ENCODE assay signal across 20 cellular contexts in the genomic region with DNA sequence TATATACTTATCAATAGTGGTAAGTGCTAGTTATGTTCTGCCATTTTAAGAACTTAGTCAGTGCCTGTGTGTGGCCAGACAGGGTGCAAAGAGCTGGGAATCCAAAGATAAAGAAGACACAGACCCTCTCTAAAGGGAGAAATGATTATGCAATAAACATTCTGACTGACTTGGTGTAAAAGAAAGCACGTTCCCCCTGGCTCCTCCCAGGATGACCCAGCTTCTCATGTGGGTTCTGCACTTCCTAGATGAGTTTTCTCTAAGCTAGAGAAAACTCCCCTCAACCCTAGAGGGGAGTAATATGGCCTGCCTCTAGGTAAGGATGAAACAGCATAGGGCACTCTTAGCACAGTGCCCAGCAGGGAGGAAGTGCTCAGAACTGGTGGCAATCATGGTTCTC.
"Had no signal": no experiment of that assay in that cellular context is flagged by ENCODE, and none has a peak within 500 bp of the region (broad histone marks: within the 10 kb centered on the region; RNA-seq: fewer than 3 reads in every experiment).

No MANE protein-coding gene starts in this region.

- H3K27ac ChIP-seq: epithelial cell of prostate, gastroesophageal sphincter, parathyroid adenoma, tibial artery, WERI-Rb-1 had no signal

- H2AFZ ChIP-seq: parathyroid adenoma had no signal

- H3K4me3 ChIP-seq: gastroesophageal sphincter, tibial artery had no signal

- DNase-seq: activated CD4-positive, alpha-beta T cell treated with anti-CD3 and anti-CD28 coated beads, Interleukin-2, amount 10 ng/mL, durations not matched to agents 7 days and 5 days; activated CD4-positive, CD25-positive, alpha-beta regulatory T cell treated with anti-CD3 and anti-CD28 coated beads, Interleukin-2, amount 50 U/mL, for 72 hours; activated CD8-positive, alpha-beta memory T cell treated with anti-CD3 and anti-CD28 coated beads, Interleukin-2, amount 10 ng/mL, durations not matched to agents 7 days and 5 days; activated CD8-positive, alpha-beta T cell treated with anti-CD3 and anti-CD28 coated beads for 36 hours; aorta; head of caudate nucleus; left ventricle myocardium superior; mammary epithelial cell; nucleus accumbens; right cardiac atrium; stimulated activated CD4-positive, alpha-beta T cell treated with anti-CD3 and anti-CD28 coated beads, Interleukin-12 subunit alpha, Interleukin-12 subunit beta, amount 100 ng/mL, for 4 hours; stimulated activated naive CD8-positive, alpha-beta T cell treated with anti-CD3 and anti-CD28 coated beads, Interleukin-15, amount 100 ng/mL, for 72 hours; tibial artery; WERI-Rb-1 had no signal

- H3K4me1 ChIP-seq: parathyroid adenoma had no signal

- H3K9ac ChIP-seq: parathyroid adenoma had no signal

- H3K27ac Mint-ChIP-seq: activated CD4-positive, alpha-beta T cell treated with anti-CD3 and anti-CD28 coated beads, Interleukin-2, amount 10 ng/mL, durations not matched to agents 7 days and 5 days; activated CD8-positive, alpha-beta memory T cell treated with anti-CD3 and anti-CD28 coated beads, Interleukin-2, amount 10 ng/mL, durations not matched to agents 7 days and 5 days; activated CD8-positive, alpha-beta T cell treated with anti-CD3 and anti-CD28 coated beads for 36 hours; activated naive CD4-positive, alpha-beta T cell treated with anti-CD3 and anti-CD28 coated beads, Interleukin-2, amount 50 U/mL, for 72 hours; natural killer cell treated with Interleukin-12 subunit alpha and Interleukin-12 subunit beta and Interleukin-15 and Interleukin-18, amount 100 ng/mL, for 72 hours had no signal

- H3K4me3 Mint-ChIP-seq: activated CD4-positive, alpha-beta T cell treated with anti-CD3 and anti-CD28 coated beads, Interleukin-2, amount 10 ng/mL, durations not matched to agents 7 days and 5 days; activated CD8-positive, alpha-beta memory T cell treated with anti-CD3 and anti-CD28 coated beads, Interleukin-2, amount 10 ng/mL, durations not matched to agents 7 days and 5 days; activated CD8-positive, alpha-beta T cell treated with anti-CD3 and anti-CD28 coated beads for 36 hours; brain; natural killer cell treated with Interleukin-12 subunit alpha and Interleukin-12 subunit beta and Interleukin-15 and Interleukin-18, amount 100 ng/mL, for 72 hours; stimulated activated naive CD8-positive, alpha-beta T cell treated with anti-CD3 and anti-CD28 coated beads, Interleukin-15, amount 100 ng/mL, for 72 hours had no signal

- ATAC-seq: activated CD8-positive, alpha-beta memory T cell treated with anti-CD3 and anti-CD28 coated beads, Interleukin-2, amount 10 ng/mL, durations not matched to agents 7 days and 5 days; activated CD8-positive, alpha-beta T cell treated with anti-CD3 and anti-CD28 coated beads for 36 hours; activated naive CD4-positive, alpha-beta T cell treated with anti-CD3 and anti-CD28 coated beads, Interleukin-2, amount 50 U/mL, for 72 hours; gastroesophageal sphincter; left ventricle myocardium superior; right cardiac atrium; stimulated activated naive CD8-positive, alpha-beta T cell treated with anti-CD3 and anti-CD28 coated beads, Interleukin-15, amount 100 ng/mL, for 72 hours had no signal

- H3K36me3 ChIP-seq: gastroesophageal sphincter, tibial artery, WERI-Rb-1 had no signal

- H3K79me2 ChIP-seq: parathyroid adenoma had no signal
